ENCODE assay signal across 1 cellular context in the genomic region with DNA sequence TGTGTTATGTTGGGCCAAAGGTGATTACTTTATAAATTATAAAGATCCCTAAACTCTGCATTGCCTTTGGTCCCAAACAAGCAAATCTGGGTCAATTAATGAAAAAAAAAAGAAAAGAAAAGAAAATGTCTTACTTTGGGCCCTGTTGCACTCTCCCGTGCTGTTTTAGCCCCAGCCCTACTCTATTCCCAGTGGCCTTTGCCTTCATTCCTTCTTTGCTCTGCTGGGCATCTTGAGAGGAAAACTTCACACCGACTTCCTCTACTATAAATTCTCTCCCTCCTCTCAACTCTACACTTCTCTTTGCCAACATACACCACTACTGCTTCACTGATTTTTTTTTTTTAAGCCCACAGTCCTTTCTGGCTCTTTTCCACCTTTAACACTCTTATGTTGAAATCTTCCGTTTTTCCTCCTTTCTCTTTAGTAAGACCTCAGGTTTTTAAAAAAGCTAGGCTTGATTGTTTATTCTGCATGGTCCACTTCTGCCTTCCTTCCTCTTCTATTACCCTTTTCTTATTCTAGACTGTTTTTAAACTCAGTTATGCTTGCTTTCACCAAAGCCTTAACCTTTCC.
TF ChIP-seq lines count a peak whose summit lies in the region.

No MANE protein-coding gene starts in this region.

TF ChIP-seq in SK-N-SH treated with all-trans-retinoic acid at 6 μM for 48 hours, 23 proteins besides CTCF, POLR2A, EP300 and RAD21 (continued from another document):
- no peak for TF ChIP-seq ZNF70 (CRISPR knock-in tag; IDR thresholded peaks at IDR 0.05)
- TF ChIP-seq TOX (CRISPR knock-in tag; IDR thresholded peaks at IDR 0.05; ENCODE audit: borderline replicate concordance), result no peak
